ENCODE assay signal across 26 cellular contexts in genomic region chr16:64989050-64989449, GRCh38.
"Had no signal": no experiment of that assay in that cellular context is flagged by ENCODE, and none has a peak within 500 bp of the region (broad histone marks: within the 10 kb centered on the region; RNA-seq: fewer than 3 reads in every experiment).

No MANE protein-coding gene starts in this region.

- H3K27me3 Mint-ChIP-seq: dendritic cell treated with granulocyte-macrophage colony-stimulating factor and Interleukin-4, amounts not matched to agents 40 ng/mL and 50 ng/mL, for 4 days; naive thymus-derived CD4-positive, alpha-beta T cell; stimulated activated memory B cell treated with anti-CD40 and anti-IgM and Interleukin-4, amounts not matched to agents 10 μg/mL and 1 μg/mL and 100 μg/mL, for 72 hours; stimulated activated naive CD8-positive, alpha-beta T cell treated with anti-CD3 and anti-CD28 coated beads, Interleukin-15, Interleukin-2, amounts not matched to agents 100 ng/mL and 50 ng/mL, for 24 hours had no signal

- ATAC-seq: foreskin keratinocyte; gastroesophageal sphincter; heart left ventricle; left cardiac atrium; left lung; naive thymus-derived CD4-positive, alpha-beta T cell; stimulated activated memory B cell treated with anti-CD40 and anti-IgM and Interleukin-4, amounts not matched to agents 10 μg/mL and 1 μg/mL and 100 μg/mL, for 72 hours had no signal

- H3K36me3 ChIP-seq: colonic mucosa, left lung, neutrophil, prostate gland, transverse colon had no signal

- H3K4me3 ChIP-seq: colonic mucosa, esophagus muscularis mucosa, gastroesophageal sphincter, heart left ventricle, hepatocyte, left lung, prostate gland, right atrium auricular region, sigmoid colon, spleen, suprapubic skin, transverse colon, vagina had no signal

- H3K36me3 Mint-ChIP-seq: naive thymus-derived CD4-positive, alpha-beta T cell; stimulated activated memory B cell treated with anti-CD40 and anti-IgM and Interleukin-4, amounts not matched to agents 10 μg/mL and 1 μg/mL and 100 μg/mL, for 72 hours had no signal

- H3K27me3 ChIP-seq: colonic mucosa, esophagus muscularis mucosa, foreskin keratinocyte, gastroesophageal sphincter, heart left ventricle, hepatocyte, left lung, neutrophil, right atrium auricular region, sigmoid colon, spleen, suprapubic skin, transverse colon, vagina had no signal

- H3K4me2 ChIP-seq: hepatocyte had no signal

- H2AFZ ChIP-seq: hepatocyte had no signal

- H3K9me3 Mint-ChIP-seq: dendritic cell treated with granulocyte-macrophage colony-stimulating factor and Interleukin-4, amounts not matched to agents 40 ng/mL and 50 ng/mL, for 4 days had no signal

- DNase-seq: colonic mucosa; effector CD8-positive, alpha-beta T cell; foreskin keratinocyte; heart left ventricle; left cardiac atrium; left lung; mesenchymal stem cell; midbrain; naive thymus-derived CD4-positive, alpha-beta T cell; sigmoid colon; spleen; stimulated activated CD4-positive, alpha-beta T cell treated with anti-CD3 and anti-CD28 coated beads, Interleukin-4, amount 100 ng/mL, for 4 hours; transverse colon had no signal

- H3K9me3 ChIP-seq: colonic mucosa, esophagus muscularis mucosa, gastroesophageal sphincter, heart left ventricle, left lung, neutrophil, prostate gland, right atrium auricular region, sigmoid colon, spleen, suprapubic skin, transverse colon, vagina had no signal

- H3K27ac Mint-ChIP-seq: dendritic cell treated with granulocyte-macrophage colony-stimulating factor and Interleukin-4, amounts not matched to agents 40 ng/mL and 50 ng/mL, for 4 days; naive thymus-derived CD4-positive, alpha-beta T cell; stimulated activated memory B cell treated with anti-CD40 and anti-IgM and Interleukin-4, amounts not matched to agents 10 μg/mL and 1 μg/mL and 100 μg/mL, for 72 hours; stimulated activated naive CD8-positive, alpha-beta T cell treated with anti-CD3 and anti-CD28 coated beads, Interleukin-15, Interleukin-2, amounts not matched to agents 100 ng/mL and 50 ng/mL, for 24 hours had no signal

- H3K4me1 Mint-ChIP-seq: naive thymus-derived CD4-positive, alpha-beta T cell; stimulated activated memory B cell treated with anti-CD40 and anti-IgM and Interleukin-4, amounts not matched to agents 10 μg/mL and 1 μg/mL and 100 μg/mL, for 72 hours had no signal

- H3K4me3 Mint-ChIP-seq: dendritic cell treated with granulocyte-macrophage colony-stimulating factor and Interleukin-4, amounts not matched to agents 40 ng/mL and 50 ng/mL, for 4 days; naive thymus-derived CD4-positive, alpha-beta T cell; stimulated activated memory B cell treated with anti-CD40 and anti-IgM and Interleukin-4, amounts not matched to agents 10 μg/mL and 1 μg/mL and 100 μg/mL, for 72 hours; stimulated activated naive CD8-positive, alpha-beta T cell treated with anti-CD3 and anti-CD28 coated beads, Interleukin-15, Interleukin-2, amounts not matched to agents 100 ng/mL and 50 ng/mL, for 24 hours had no signal

- H3K4me1 ChIP-seq: colonic mucosa, foreskin keratinocyte, gastroesophageal sphincter, left lung, prostate gland, right atrium auricular region, spleen, transverse colon, vagina had no signal

- FAIRE-seq: endothelial cell of umbilical vein, islet of Langerhans had no signal

- H3K27ac ChIP-seq: colonic mucosa, esophagus muscularis mucosa, foreskin keratinocyte, gastroesophageal sphincter, heart left ventricle, hepatocyte, left lung, neutrophil, prostate gland, right atrium auricular region, sigmoid colon, spleen, suprapubic skin, transverse colon, vagina had no signal
